ENCODE assay signal across 1 cellular context in genomic region chr4:1728061-1728980, GRCh38.
TF ChIP-seq lines count a peak whose summit lies in the region.

No MANE protein-coding gene starts in this region.

TF ChIP-seq in SK-N-SH, 30 proteins besides CTCF, POLR2A, EP300 and RAD21:
- no peak for TF ChIP-seq REST (IDR thresholded peaks at IDR 0.05; ENCODE audit: low read depth, low read length)
- no peak for TF ChIP-seq NFIC (IDR thresholded peaks at IDR 0.05; ENCODE audit: borderline replicate concordance)
